Comparison of ENCODE assay signal across 2 cellular contexts in the genomic region with DNA sequence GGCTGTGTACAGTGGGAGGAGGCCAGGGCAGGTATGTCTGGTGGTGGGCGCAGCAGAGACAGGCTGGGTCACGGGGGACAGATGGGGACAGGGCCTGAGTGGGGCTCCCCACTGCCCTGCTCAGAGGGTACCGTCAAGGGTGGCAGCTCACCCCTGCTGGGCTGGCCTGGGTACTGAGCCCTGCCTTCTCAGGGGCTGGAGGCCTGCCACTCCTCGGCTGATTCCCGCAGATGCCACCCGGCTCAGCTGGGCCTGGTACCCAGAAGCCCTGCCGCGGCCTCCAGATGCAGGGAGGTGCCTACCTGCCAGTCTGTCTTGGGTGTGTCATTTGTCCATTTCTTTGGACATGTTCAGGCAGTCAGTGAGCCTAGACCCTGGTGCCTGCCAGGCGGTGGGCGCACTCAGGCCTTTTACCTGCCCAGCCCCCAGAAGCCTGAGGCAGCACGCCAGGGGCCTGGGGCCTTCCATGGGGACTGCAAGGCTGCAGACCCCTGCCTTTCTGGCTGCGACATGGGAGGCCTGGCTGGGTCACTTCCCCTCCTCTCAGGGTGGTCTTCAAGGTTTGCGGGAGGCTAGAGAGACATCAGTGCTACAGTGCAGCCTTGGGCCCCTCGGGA.
TF ChIP-seq lines count a peak whose summit lies in the region.

No MANE protein-coding gene starts in this region.

TF ChIP-seq in SK-N-SH treated with all-trans-retinoic acid at 6 μM for 48 hours, 23 proteins besides CTCF, POLR2A, EP300 and RAD21 (continued from another document):
- no peak for TF ChIP-seq ESRRG (CRISPR knock-in tag; IDR thresholded peaks at IDR 0.05)
- TF ChIP-seq ZNF8 (CRISPR knock-in tag; IDR thresholded peaks at IDR 0.05): no peak
- TF ChIP-seq, protein P1, sequence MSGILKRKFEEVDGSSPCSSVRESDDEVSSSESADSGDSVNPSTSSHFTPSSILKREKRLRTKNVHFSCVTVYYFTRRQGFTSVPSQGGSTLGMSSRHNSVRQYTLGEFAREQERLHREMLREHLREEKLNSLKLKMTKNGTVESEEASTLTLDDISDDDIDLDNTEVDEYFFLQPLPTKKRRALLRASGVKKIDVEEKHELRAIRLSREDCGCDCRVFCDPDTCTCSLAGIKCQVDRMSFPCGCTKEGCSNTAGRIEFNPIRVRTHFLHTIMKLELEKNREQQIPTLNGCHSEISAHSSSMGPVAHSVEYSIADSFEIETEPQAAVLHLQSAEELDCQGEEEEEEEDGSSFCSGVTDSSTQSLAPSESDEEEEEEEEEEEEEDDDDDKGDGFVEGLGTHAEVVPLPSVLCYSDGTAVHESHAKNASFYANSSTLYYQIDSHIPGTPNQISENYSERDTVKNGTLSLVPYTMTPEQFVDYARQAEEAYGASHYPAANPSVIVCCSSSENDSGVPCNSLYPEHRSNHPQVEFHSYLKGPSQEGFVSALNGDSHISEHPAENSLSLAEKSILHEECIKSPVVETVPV (CRISPR knock-in tag; IDR thresholded peaks at IDR 0.05): no peak
- TF ChIP-seq TOX (CRISPR knock-in tag; IDR thresholded peaks at IDR 0.05; ENCODE audit: borderline replicate concordance): no peak
- TF ChIP-seq ZNF70 (CRISPR knock-in tag; IDR thresholded peaks at IDR 0.05): no peak
- TF ChIP-seq PPARA (CRISPR knock-in tag; IDR thresholded peaks at IDR 0.05; ENCODE audit: borderline replicate concordance): no peak
- TF ChIP-seq SNAI2 (CRISPR knock-in tag; IDR thresholded peaks at IDR 0.05): no peak
- no peak for TF ChIP-seq RARB (CRISPR knock-in tag; IDR thresholded peaks at IDR 0.05)
- TF ChIP-seq, protein P2, sequence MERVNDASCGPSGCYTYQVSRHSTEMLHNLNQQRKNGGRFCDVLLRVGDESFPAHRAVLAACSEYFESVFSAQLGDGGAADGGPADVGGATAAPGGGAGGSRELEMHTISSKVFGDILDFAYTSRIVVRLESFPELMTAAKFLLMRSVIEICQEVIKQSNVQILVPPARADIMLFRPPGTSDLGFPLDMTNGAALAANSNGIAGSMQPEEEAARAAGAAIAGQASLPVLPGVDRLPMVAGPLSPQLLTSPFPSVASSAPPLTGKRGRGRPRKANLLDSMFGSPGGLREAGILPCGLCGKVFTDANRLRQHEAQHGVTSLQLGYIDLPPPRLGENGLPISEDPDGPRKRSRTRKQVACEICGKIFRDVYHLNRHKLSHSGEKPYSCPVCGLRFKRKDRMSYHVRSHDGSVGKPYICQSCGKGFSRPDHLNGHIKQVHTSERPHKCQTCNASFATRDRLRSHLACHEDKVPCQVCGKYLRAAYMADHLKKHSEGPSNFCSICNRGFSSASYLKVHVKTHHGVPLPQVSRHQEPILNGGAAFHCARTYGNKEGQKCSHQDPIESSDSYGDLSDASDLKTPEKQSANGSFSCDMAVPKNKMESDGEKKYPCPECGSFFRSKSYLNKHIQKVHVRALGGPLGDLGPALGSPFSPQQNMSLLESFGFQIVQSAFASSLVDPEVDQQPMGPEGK (CRISPR knock-in tag; IDR thresholded peaks at IDR 0.05; ENCODE audit: borderline replicate concordance): no peak
- TF ChIP-seq, protein P3, sequence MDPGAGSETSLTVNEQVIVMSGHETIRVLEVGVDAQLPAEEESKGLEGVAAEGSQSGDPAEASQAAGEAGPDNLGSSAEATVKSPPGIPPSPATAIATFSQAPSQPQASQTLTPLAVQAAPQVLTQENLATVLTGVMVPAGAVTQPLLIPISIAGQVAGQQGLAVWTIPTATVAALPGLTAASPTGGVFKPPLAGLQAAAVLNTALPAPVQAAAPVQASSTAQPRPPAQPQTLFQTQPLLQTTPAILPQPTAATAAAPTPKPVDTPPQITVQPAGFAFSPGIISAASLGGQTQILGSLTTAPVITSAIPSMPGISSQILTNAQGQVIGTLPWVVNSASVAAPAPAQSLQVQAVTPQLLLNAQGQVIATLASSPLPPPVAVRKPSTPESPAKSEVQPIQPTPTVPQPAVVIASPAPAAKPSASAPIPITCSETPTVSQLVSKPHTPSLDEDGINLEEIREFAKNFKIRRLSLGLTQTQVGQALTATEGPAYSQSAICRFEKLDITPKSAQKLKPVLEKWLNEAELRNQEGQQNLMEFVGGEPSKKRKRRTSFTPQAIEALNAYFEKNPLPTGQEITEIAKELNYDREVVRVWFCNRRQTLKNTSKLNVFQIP (CRISPR knock-in tag; IDR thresholded peaks at IDR 0.05; ENCODE audit: borderline replicate concordance, low read depth): no peak
- TF ChIP-seq OSR1 (CRISPR knock-in tag; IDR thresholded peaks at IDR 0.05): no peak
- TF ChIP-seq ZFP30 (CRISPR knock-in tag; IDR thresholded peaks at IDR 0.05): no peak
- no peak for TF ChIP-seq ISL1 (CRISPR knock-in tag; IDR thresholded peaks at IDR 0.05)

TF ChIP-seq in HEK293T, 16 proteins besides CTCF, POLR2A, EP300 and RAD21 (continued from another document):
- TF ChIP-seq BHLHE40 (IDR thresholded peaks at IDR 0.05; ENCODE audit: borderline replicate concordance): no peak
TF ChIP-seq in HEK293T: peak in this region for 0.
